11 cellular contexts compared by ENCODE assay signal in the genomic region with DNA sequence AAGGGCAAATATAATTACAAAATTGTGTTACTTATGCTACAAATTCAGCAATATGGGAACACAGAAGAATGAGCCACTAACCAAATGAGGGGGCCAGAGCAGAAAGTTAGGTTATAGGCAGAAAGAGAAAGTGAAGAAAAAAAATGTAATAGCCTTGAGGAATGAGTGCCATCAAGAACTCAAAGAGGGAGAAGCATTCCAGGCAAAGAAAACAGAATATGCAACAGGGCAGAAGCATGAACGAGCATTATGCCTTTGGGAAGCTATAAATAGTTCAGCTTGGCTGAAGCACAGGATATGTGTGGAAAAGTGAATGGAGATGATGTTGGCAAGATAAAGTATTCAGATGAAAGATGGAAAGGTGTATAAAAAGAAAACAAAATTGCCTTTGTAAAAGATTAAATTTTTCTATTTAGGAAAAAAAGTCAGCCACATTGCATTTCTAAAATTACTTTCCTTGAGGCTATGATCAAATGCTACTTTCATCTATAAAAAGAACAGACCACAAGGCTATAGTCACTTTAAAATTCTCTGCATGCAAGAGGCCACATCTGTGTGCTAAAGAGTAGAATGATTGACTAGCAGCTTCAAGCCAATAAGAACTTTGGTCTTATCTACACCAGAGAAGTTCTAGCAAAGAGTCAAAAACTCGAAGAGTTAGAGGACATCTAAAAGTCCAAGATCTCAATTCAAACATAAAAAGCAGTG.
DNase-seq lines count a peak whose midpoint lies in the region; ATAC-seq, FAIRE-seq and TF ChIP-seq lines count a peak whose summit lies in the region.
"Had no signal": no experiment of that assay in that cellular context is flagged by ENCODE, and none has a peak within 500 bp of the region (broad histone marks: within the 10 kb centered on the region; RNA-seq: fewer than 3 reads in every experiment).

No MANE protein-coding gene starts in this region.

- H3K27ac ChIP-seq in GM23248 (peak overlapping the region; percentile 70), mesenchymal stem cell (ENCODE audit: low read length, poor library complexity, severe bottlenecking) (peak overlapping the region; percentile 38)
- H3K27ac ChIP-seq: psoas muscle had no signal

- H3K27me3 ChIP-seq in GM23248 (replicated peaks; ENCODE audit: insufficient read depth), result no peaks in the 10 kb centered on the region
- H3K27me3 ChIP-seq in mesenchymal stem cell (ENCODE audit: control insufficient read depth in 1 of 2, insufficient read depth in 1 of 2, low read length in 2 of 2), result no peaks in the 10 kb centered on the region
- no peaks in the 10 kb centered on the region for H3K27me3 ChIP-seq in Caco-2 (replicated peaks; ENCODE audit: control insufficient read depth, insufficient read depth, low read length)

- H3K79me2 ChIP-seq in GM23248 (ENCODE audit: insufficient read depth), result no peaks in the 10 kb centered on the region

- WGBS in GM23248 (ENCODE audit: low coverage in 1 of 2, low lambda C conversion rate in 2 of 2, missing lambda C conversion rate in 2 of 2), 2 experiments, result 16 to 19% methylated on average over 2 of the region's 2 CpGs
- WGBS in mesenchymal stem cell, result 26% methylated on average over 1 of the region's 2 CpGs

- peaks cover 26% of the 10 kb centered on the region for H3K4me1 ChIP-seq in GM23248 (ENCODE audit: insufficient read depth)
- peaks cover 5% of the 10 kb centered on the region for H3K4me1 ChIP-seq in mesenchymal stem cell (ENCODE audit: control insufficient read depth, insufficient read depth, low read depth, low read length)
- H3K4me1 ChIP-seq in Caco-2, result no peaks in the 10 kb centered on the region
- H3K4me1 ChIP-seq: psoas muscle had no signal

- in situ Hi-C loops in GM23248 (cut with MboI), result no loop called here

- H3K4me3 ChIP-seq in GM23248 (peak overlapping the region; percentile 43), mesenchymal stem cell (ENCODE audit: insufficient read depth in 1 of 2, low read depth in 1 of 2, low read length in 2 of 2) (peak overlapping the region in 1 of 2 experiments; percentile 67), Caco-2 (ENCODE audit: low read depth, low read length) (no peak overlapping the region)
- H3K4me3 ChIP-seq: psoas muscle had no signal

- H3F3A ChIP-seq in GM23248 (ENCODE audit: insufficient read depth), result peaks cover 3% of the 10 kb centered on the region

- CTCF ChIA-PET in Caco-2 (lab: Charles Lee), result no interaction called here

- H3K9ac ChIP-seq in GM23248 (0 out of 2 replicates have a peak overlapping the region, but pooled peaks have one; percentile 43), mesenchymal stem cell (ENCODE audit: low read length) (peak overlapping the region; percentile 67)

- no peak for TF ChIP-seq CTCF in Caco-2 (IDR thresholded peaks at IDR 0.05; ENCODE audit: insufficient read depth in 1 of 2, low read depth in 1 of 2, low read length in 1 of 2, severe bottlenecking in 1 of 2, unreplicated experiment in 1 of 2)

- no peaks in the 10 kb centered on the region for H3K79me1 ChIP-seq in mesenchymal stem cell (replicated peaks; ENCODE audit: low read length, poor library complexity, severe bottlenecking)

- H3K4ac ChIP-seq in mesenchymal stem cell (ENCODE audit: low read depth in 1 of 2, low read length in 2 of 2), result no peak overlapping the region

- no peaks in the 10 kb centered on the region for H3K36me3 Mint-ChIP-seq in Caco-2 (ENCODE audit: insufficient read depth, unreplicated experiment)

- no peak overlapping the region for H2BK120ac ChIP-seq in mesenchymal stem cell (ENCODE audit: low read depth, low read length)

- POLR2A ChIA-PET in Caco-2 (lab: Charles Lee), result no interaction called here

- H4K91ac ChIP-seq in mesenchymal stem cell (ENCODE audit: low read length), result no peak overlapping the region

- H3K14ac ChIP-seq in mesenchymal stem cell (ENCODE audit: low read length in 2 of 2), result no peak overlapping the region

- no peaks in the 10 kb centered on the region for H3K9me2 ChIP-seq in GM23248 (ENCODE audit: insufficient read depth)

- no peaks in the 10 kb centered on the region for H3K9me3 ChIP-seq in GM23248 (ENCODE audit: low read depth)
- H3K9me3 ChIP-seq in mesenchymal stem cell (ENCODE audit: control insufficient read depth, low read length), result peaks cover 6% of the 10 kb centered on the region
- no peaks in the 10 kb centered on the region; the same call in 1 of the 2 replicates for H3K9me3 ChIP-seq in Caco-2

- no peak for TF ChIP-seq POLR2A in GM12891 (IDR thresholded peaks at IDR 0.05; ENCODE audit: low read depth, low read length)

- H3K9me3 Mint-ChIP-seq in Caco-2 (ENCODE audit: unreplicated experiment), result peaks cover 12% of the 10 kb centered on the region

- no peak overlapping the region for H3K4me3 Mint-ChIP-seq in Caco-2 (ENCODE audit: unreplicated experiment)

- intact Hi-C loops in Caco-2 (cut with micrococcal nuclease; ENCODE audit: unreplicated experiment), result no loop called here

- H3K36me3 ChIP-seq in GM23248 (ENCODE audit: low read depth) (no peaks in the 10 kb centered on the region), mesenchymal stem cell (ENCODE audit: control insufficient read depth in 1 of 2, insufficient read depth in 2 of 2, low read depth in 1 of 2, low read length in 2 of 2) (no peaks in the 10 kb centered on the region), Caco-2 (ENCODE audit: control insufficient read depth, insufficient read depth, low read length) (no peaks in the 10 kb centered on the region)

- no peak overlapping the region for H3K18ac ChIP-seq in mesenchymal stem cell (ENCODE audit: low read depth in 1 of 2, low read length in 2 of 2)

- H3K27ac Mint-ChIP-seq in Caco-2 (ENCODE audit: unreplicated experiment), result no peak overlapping the region

- no peak for FAIRE-seq in GM12891 (lab: Jason Lieb, UNC)
- FAIRE-seq: G401.6 had no signal

- no peak overlapping the region for H2BK5ac ChIP-seq in mesenchymal stem cell (ENCODE audit: low read depth, low read length, poor library complexity, severe bottlenecking)

- H4K8ac ChIP-seq in mesenchymal stem cell (ENCODE audit: low read length), result no peak overlapping the region

- ATAC-seq in GM18520 (IDR thresholded peaks at IDR 0.05; ENCODE audit: unreplicated experiment) (peak; percentile 36), HG03521 (IDR thresholded peaks at IDR 0.05; ENCODE audit: unreplicated experiment) (peak; percentile 58)
- ATAC-seq: psoas muscle had no signal

- H2AFZ ChIP-seq in GM23248 (peak overlapping the region; percentile 72; the same call in 1 of the 2 replicates), mesenchymal stem cell (ENCODE audit: low read depth, low read length) (no peak overlapping the region)

- no peak overlapping the region for H2BK15ac ChIP-seq in mesenchymal stem cell (ENCODE audit: low read depth, poor library complexity, severe bottlenecking)

- H3K4me1 Mint-ChIP-seq in Caco-2 (ENCODE audit: low read depth, unreplicated experiment), result no peaks in the 10 kb centered on the region

- BruUV-seq in Caco-2 (replicated peaks; lab: Mats Ljungman, UMichigan), result no TSS peak

- no peak overlapping the region for H2AK5ac ChIP-seq in mesenchymal stem cell (ENCODE audit: low read length, severe bottlenecking)

- no peaks in the 10 kb centered on the region for H4K20me1 ChIP-seq in GM23248 (ENCODE audit: insufficient read depth)

- DNase-seq in GM23248, result peak; percentile 23
- no peak for DNase-seq in mesenchymal stem cell
- DNase-seq in SHP77 treated with DMSO at 0.1 percent for 48 hours (lab: John Stamatoyannopoulos, UW), result no peak
- no peak for DNase-seq in Caco-2
- DNase-seq in GDM1 (lab: John Stamatoyannopoulos, UW), result no peak
- DNase-seq in GM12891 (ENCODE audit: insufficient read length, low spot score), result no peak
- DNase-seq: NCI-H2029, psoas muscle had no signal

- no peak overlapping the region for H2BK12ac ChIP-seq in mesenchymal stem cell (ENCODE audit: low read length in 2 of 2)

- H3K4me2 ChIP-seq in GM23248 (ENCODE audit: unreplicated experiment) (peak overlapping the region; percentile 66), mesenchymal stem cell (ENCODE audit: low read length, poor library complexity, severe bottlenecking) (no peak overlapping the region)

- peaks cover 9% of the 10 kb centered on the region for H3K27me3 Mint-ChIP-seq in Caco-2 (ENCODE audit: insufficient read depth, unreplicated experiment)

- H3K23ac ChIP-seq in mesenchymal stem cell (ENCODE audit: low read length in 2 of 2), result no peak overlapping the region

TF ChIP-seq in GM12891, 5 proteins besides CTCF, POLR2A, EP300 and RAD21:
- no peak for TF ChIP-seq SPI1 (IDR thresholded peaks at IDR 0.05; ENCODE audit: low read depth, low read length)
- no peak for TF ChIP-seq POLR2AphosphoS5 (IDR thresholded peaks at IDR 0.05; ENCODE audit: low read depth, low read length)
- TF ChIP-seq POU2F2 (IDR thresholded peaks at IDR 0.05; ENCODE audit: low read depth, low read length), result no peak
- no peak for TF ChIP-seq TAF1 (IDR thresholded peaks at IDR 0.05; ENCODE audit: low read depth, low read length)
- no peak for TF ChIP-seq PAX5 (IDR thresholded peaks at IDR 0.05; ENCODE audit: insufficient read depth, low read length, severe bottlenecking)
